8 cellular contexts compared by ENCODE assay signal in the genomic region with DNA sequence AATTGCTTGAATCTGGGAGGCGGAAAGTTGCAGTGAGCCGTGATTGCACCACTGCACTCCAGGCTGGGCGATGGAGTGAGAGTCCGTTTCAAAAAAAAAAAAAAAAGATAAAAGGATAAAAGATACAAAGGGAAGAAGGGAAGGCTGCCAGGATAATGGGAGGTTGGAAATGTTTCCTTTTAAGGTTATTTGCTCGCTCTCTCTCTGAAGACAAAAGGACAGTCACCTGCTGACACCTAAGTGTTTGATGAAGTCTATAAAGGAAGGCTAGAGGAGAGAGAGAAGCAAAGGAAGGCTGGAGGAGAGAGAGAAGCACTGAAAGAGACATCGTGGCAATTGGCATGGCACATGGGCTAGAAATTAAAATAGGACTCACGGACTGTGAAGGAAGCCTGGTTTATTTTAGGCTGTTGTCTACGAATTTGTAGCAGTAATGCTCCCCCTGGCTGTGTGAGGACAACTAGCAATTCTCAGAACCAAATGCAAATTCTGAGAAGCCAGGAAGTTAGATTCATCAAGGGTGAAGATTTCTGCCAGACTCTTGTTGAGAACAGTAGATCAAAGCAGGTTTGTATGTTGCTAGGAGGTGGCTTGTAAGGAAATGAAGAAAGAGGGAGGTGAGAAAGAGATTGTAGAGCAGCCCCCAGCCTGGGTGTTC.
DNase-seq lines count a peak whose midpoint lies in the region; ATAC-seq and TF ChIP-seq lines count a peak whose summit lies in the region.

No MANE protein-coding gene starts in this region.

- ATAC-seq in activated T-helper 17 cell treated with anti-CD3 and anti-CD28 coated beads, Interleukin-2, amount 50 U/mL, for 72 hours (replicated peaks) = peak; percentile 64
- ATAC-seq in GM18873 (IDR thresholded peaks at IDR 0.05; ENCODE audit: low FRiP score, unreplicated experiment) = no peak
- ATAC-seq in HG03135 (IDR thresholded peaks at IDR 0.05; ENCODE audit: unreplicated experiment) = no peak
- ATAC-seq in gastrocnemius medialis = no peak

- no peak for TF ChIP-seq POLR2A in gastrocnemius medialis (IDR thresholded peaks at IDR 0.05)

- H3K27me3 ChIP-seq in KMS-11 (ENCODE audit: insufficient read depth, low read depth) (no peaks in the 10 kb centered on the region), liver (ENCODE audit: control insufficient read depth in 4 of 4, insufficient read depth in 4 of 4, low read length in 3 of 4) (no peaks in the 10 kb centered on the region), gastrocnemius medialis (no peaks in the 10 kb centered on the region)

- no peaks in the 10 kb centered on the region for H3K9me3 ChIP-seq in liver (ENCODE audit: control insufficient read depth in 4 of 4, low read length in 3 of 4)
- no peaks in the 10 kb centered on the region for H3K9me3 ChIP-seq in gastrocnemius medialis

- H3K9ac ChIP-seq in KMS-11 (no peak overlapping the region), liver (ENCODE audit: low read depth in 1 of 2, low read length in 2 of 2) (no peak overlapping the region)

- no peak overlapping the region for H3K4me2 ChIP-seq in KMS-11

- TF ChIP-seq CTCF in KMS-11 (conservative IDR thresholded peaks at IDR 0.05; ENCODE audit: low read depth, low read length) (0 out of 2 replicates have a peak, but pooled peaks have one; percentile 14), liver (IDR thresholded peaks at IDR 0.05; ENCODE audit: low read depth, low read length, missing input control) (peak; percentile 18), gastrocnemius medialis (IDR thresholded peaks at IDR 0.05 in 4 of 5, conservative IDR thresholded peaks at IDR 0.05 in 1 of 5) (no peak)

- H3K36me3 Mint-ChIP-seq in activated T-helper 17 cell treated with anti-CD3 and anti-CD28 coated beads, Interleukin-2, amount 50 U/mL, for 72 hours (ENCODE audit: low read depth) = no peaks in the 10 kb centered on the region

- H3K36me3 ChIP-seq in KMS-11 (ENCODE audit: insufficient read depth) (no peaks in the 10 kb centered on the region), liver (ENCODE audit: control insufficient read depth in 4 of 4, insufficient read depth in 3 of 4, low read depth in 1 of 4, low read length in 3 of 4) (no peaks in the 10 kb centered on the region), gastrocnemius medialis (no peaks in the 10 kb centered on the region)

- H3K27me3 Mint-ChIP-seq in activated T-helper 17 cell treated with anti-CD3 and anti-CD28 coated beads, Interleukin-2, amount 50 U/mL, for 72 hours = no peaks in the 10 kb centered on the region

- no peaks in the 10 kb centered on the region for H4K20me1 ChIP-seq in KMS-11 (ENCODE audit: insufficient read depth)

- H3K4me3 Mint-ChIP-seq in activated T-helper 17 cell treated with anti-CD3 and anti-CD28 coated beads, Interleukin-2, amount 50 U/mL, for 72 hours = peak overlapping the region; percentile 43

- peaks cover 4% of the 10 kb centered on the region for H3K9me3 Mint-ChIP-seq in activated T-helper 17 cell treated with anti-CD3 and anti-CD28 coated beads, Interleukin-2, amount 50 U/mL, for 72 hours

- TF ChIP-seq RAD21 in liver (IDR thresholded peaks at IDR 0.05) = peak; percentile 30 to 39

- H3K79me2 ChIP-seq in KMS-11 (ENCODE audit: insufficient read depth, low read depth) = no peaks in the 10 kb centered on the region

- DNase-seq in ELR (ENCODE audit: low read depth) = peak; percentile 67
- DNase-seq in cerebellar cortex (ENCODE audit: low spot score) = no peak
- no peak for DNase-seq in gastrocnemius medialis

- H3K27ac Mint-ChIP-seq in activated T-helper 17 cell treated with anti-CD3 and anti-CD28 coated beads, Interleukin-2, amount 50 U/mL, for 72 hours = peak overlapping the region; percentile 65

- H3K4me1 ChIP-seq in KMS-11 (ENCODE audit: low read depth, poor library complexity, severe bottlenecking) (no peaks in the 10 kb centered on the region), liver (ENCODE audit: control insufficient read depth in 4 of 4, insufficient read depth in 4 of 4, low read length in 3 of 4) (no peaks in the 10 kb centered on the region), gastrocnemius medialis (no peaks in the 10 kb centered on the region)

- H3K4me3 ChIP-seq in KMS-11 (IDR thresholded peaks at IDR 0.05; ENCODE audit: insufficient read depth, low read depth, low read length) = no peak overlapping the region
- no peak overlapping the region for H3K4me3 ChIP-seq in liver (ENCODE audit: low read depth in 1 of 3, low read length in 3 of 3)
- H3K4me3 ChIP-seq in gastrocnemius medialis = no peak overlapping the region

- H2AFZ ChIP-seq in KMS-11 (ENCODE audit: low read depth) = no peak overlapping the region

- peaks cover 7% of the 10 kb centered on the region for H3K4me1 Mint-ChIP-seq in activated T-helper 17 cell treated with anti-CD3 and anti-CD28 coated beads, Interleukin-2, amount 50 U/mL, for 72 hours

- intact Hi-C loops in gastrocnemius medialis (cut with DNase I; ENCODE audit: low total_unique reads) = no loop called here

- in situ Hi-C loops in gastrocnemius medialis (cut with MboI; ENCODE audit: low sequenced_read_pairs in 4 of 4) = no loop called here

- WGBS in liver = 68% methylated on average over 8 of the region's 8 CpGs

- H3K27ac ChIP-seq in KMS-11 (no peak overlapping the region), liver (ENCODE audit: low read depth in 1 of 2, low read length in 2 of 2) (no peak overlapping the region), gastrocnemius medialis (no peak overlapping the region)

TF ChIP-seq in liver, 16 proteins besides CTCF, POLR2A, EP300 and RAD21:
- TF ChIP-seq TAF1 (conservative IDR thresholded peaks at IDR 0.05) = no peak
- no peak for TF ChIP-seq YY1 (IDR thresholded peaks at IDR 0.05)
- no peak for TF ChIP-seq HNF4G (IDR thresholded peaks at IDR 0.05)
- no peak for TF ChIP-seq NR2F2 (IDR thresholded peaks at IDR 0.05)
TF ChIP-seq in liver: peak in this region for 0.

Comparison
In these comparisons a context has a peak if more than half of its experiments do, and no peak if none do; other contexts are left out.
1. CTCF ChIP-seq: peak in KMS-11 (single experiment) and liver (single experiment); none in gastrocnemius medialis (0 of 5).